9 cellular contexts compared by ENCODE assay signal in the genomic region with DNA sequence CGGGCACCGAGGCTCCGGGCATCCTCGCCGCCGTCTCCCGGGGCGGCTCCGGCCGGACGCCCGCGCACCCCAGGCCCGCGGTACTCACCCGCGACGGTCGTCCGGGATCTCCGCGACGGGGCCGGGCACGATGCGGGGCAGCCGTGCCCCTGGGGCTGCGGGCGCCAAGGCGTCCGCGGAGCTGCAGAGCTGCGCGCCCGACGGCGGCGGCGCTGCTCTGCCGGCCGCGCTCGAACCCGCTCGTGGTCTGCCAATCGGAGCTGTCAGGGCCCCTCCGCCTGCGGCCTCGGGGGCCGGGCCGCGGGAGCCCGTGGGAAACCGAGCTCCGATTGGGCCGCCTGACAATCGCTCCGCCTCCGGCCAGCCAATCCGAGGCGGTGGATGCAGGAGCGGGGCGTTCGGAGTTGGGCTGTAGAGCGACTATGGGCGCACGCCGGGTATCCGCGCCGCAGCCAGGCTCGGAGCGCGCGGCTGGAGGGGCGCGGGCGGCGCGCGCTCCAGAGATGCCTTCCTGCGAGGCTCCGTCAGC.
DNase-seq lines count a peak whose midpoint lies in the region; ATAC-seq and TF ChIP-seq lines count a peak whose summit lies in the region.
"Had no signal": no experiment of that assay in that cellular context is flagged by ENCODE, and none has a peak within 500 bp of the region (broad histone marks: within the 10 kb centered on the region; RNA-seq: fewer than 3 reads in every experiment).

No MANE protein-coding gene starts in this region.

- H3K9me3 ChIP-seq in BLaER1: no peaks in the 10 kb centered on the region
- H3K9me3 ChIP-seq in muscle layer of duodenum (ENCODE audit: control insufficient read depth in 1 of 2, low read length in 2 of 2): no peaks in the 10 kb centered on the region

- H3K4me3 ChIP-seq in BLaER1: peak overlapping the region; percentile 79
- H3K4me3 ChIP-seq in muscle layer of duodenum (ENCODE audit: low read depth in 1 of 2, low read length in 2 of 2): peak overlapping the region; percentile 62 to 92

- H3K9ac ChIP-seq in BLaER1: peak overlapping the region; percentile 86

- H3K36me3 ChIP-seq in BLaER1 (peaks cover 7% of the 10 kb centered on the region; the same call in 1 of the 2 replicates), muscle layer of duodenum (ENCODE audit: control insufficient read depth in 1 of 2, insufficient read depth in 2 of 2, low read length in 2 of 2) (no peaks in the 10 kb centered on the region)

- H3K4me2 ChIP-seq in BLaER1: peak overlapping the region; percentile 98

- peak overlapping the region; percentile 88 for H3K27ac ChIP-seq in BLaER1
- no peak overlapping the region for H3K27ac ChIP-seq in muscle layer of duodenum (ENCODE audit: low read length)

- H4K20me1 ChIP-seq in BLaER1: peaks cover 34% of the 10 kb centered on the region

- H3K27me3 ChIP-seq in BLaER1 (peaks cover 12% of the 10 kb centered on the region), muscle layer of duodenum (ENCODE audit: low read depth, low read length) (peaks cover 15% of the 10 kb centered on the region)

- no peak for TF ChIP-seq POLR2A in erythroblast (IDR thresholded peaks at IDR 0.05; ENCODE audit: low read length)

- H3K4me1 ChIP-seq in BLaER1 (peaks cover 54% of the 10 kb centered on the region), muscle layer of duodenum (ENCODE audit: control insufficient read depth in 1 of 2, insufficient read depth in 2 of 2, low read length in 2 of 2) (peaks cover 0 to 18% of the 10 kb centered on the region in 2 donors)

- DNase-seq in NCI-H82 (lab: John Stamatoyannopoulos, UW): peak; percentile 99
- peak; percentile 93 for DNase-seq in activated T-cell treated with anti-CD3 and anti-CD28 coated beads, Interleukin-2, amount 50 U/mL, for 1 hour
- peak; percentile 74 to 76 for DNase-seq in erythroblast (lab: John Stamatoyannopoulos, UW)
- peak; percentile 74 for DNase-seq in stimulated activated CD8-positive, alpha-beta memory T cell treated with anti-CD3 and anti-CD28 coated beads, Interleukin-7, amount 100 ng/mL, for 24 hours (ENCODE audit: low read depth)

- ATAC-seq in GM19351 (IDR thresholded peaks at IDR 0.05; ENCODE audit: unreplicated experiment) (peak; percentile 79), HG03520 (IDR thresholded peaks at IDR 0.05; ENCODE audit: unreplicated experiment) (peak; percentile 84)
- ATAC-seq: Panc1 had no signal
